Comparison of ENCODE assay signal across 41 cellular contexts in genomic region chr2:122209377-122209776, GRCh38.
"Had no signal": no experiment of that assay in that cellular context is flagged by ENCODE, and none has a peak within 500 bp of the region (broad histone marks: within the 10 kb centered on the region; RNA-seq: fewer than 3 reads in every experiment).

No MANE protein-coding gene starts in this region.

- FAIRE-seq: astrocyte, bronchial epithelial cell had no signal

- H3K27ac ChIP-seq: adrenal gland, ascending aorta, body of pancreas, brain microvascular endothelial cell, breast epithelium, cardiac muscle cell had no signal

- H3K9me3 Mint-ChIP-seq: activated naive CD4-positive, alpha-beta T cell treated with anti-CD3 and anti-CD28 coated beads for 36 hours; activated naive CD4-positive, alpha-beta T cell treated with anti-CD3 and anti-CD28 coated beads, Interleukin-2, amount 50 U/mL, for 24 hours; activated naive CD4-positive, alpha-beta T cell treated with anti-CD3 and anti-CD28 coated beads, Interleukin-2, amount 50 U/mL, for 72 hours; activated naive CD8-positive, alpha-beta T cell treated with anti-CD3 and anti-CD28 coated beads for 36 hours; activated naive CD8-positive, alpha-beta T cell treated with anti-CD3 and anti-CD28 coated beads, Interleukin-2, amount 10 ng/mL, durations not matched to agents 7 days and 5 days; activated naive CD8-positive, alpha-beta T cell treated with anti-CD3 and anti-CD28 coated beads, Interleukin-2, amount 50 U/mL, for 24 hours; activated T-cell treated with anti-CD3 and anti-CD28 coated beads, Interleukin-2, amount 50 U/mL, for 24 hours; activated T-cell treated with anti-CD3 and anti-CD28 coated beads, Interleukin-2, amount 50 U/mL, for 4 hours; activated T-cell treated with anti-CD3 and anti-CD28 coated beads, Interleukin-2, amount 50 U/mL, for 72 hours; activated T-helper 1 cell treated with anti-CD3 and anti-CD28 coated beads, Interleukin-12 subunit alpha, Interleukin-12 subunit beta, Interleukin-2, Interleukin-4 antibody, amounts not matched to agents 30 ng/mL and 10 ng/mL and 1 ng/mL, durations not matched to agents 14 hours and 24 hours and 36 hours; activated T-helper 17 cell treated with anti-CD3 and anti-CD28 coated beads, Interleukin-2, amount 50 U/mL, for 72 hours; activated T-helper 2 cell treated with anti-CD3 and anti-CD28 coated beads, Interferon-gamma antibody, Interleukin-2, Interleukin-4, amounts not matched to agents 10 μg/mL and 5 μg/mL and 100 μg/mL, durations not matched to agents 14 hours and 24 hours and 36 hours; central memory CD8-positive, alpha-beta T cell had no signal

- H3K27ac Mint-ChIP-seq: activated naive CD4-positive, alpha-beta T cell treated with anti-CD3 and anti-CD28 coated beads for 36 hours; activated naive CD4-positive, alpha-beta T cell treated with anti-CD3 and anti-CD28 coated beads, Interleukin-2, amount 10 ng/mL, durations not matched to agents 7 days and 5 days; activated naive CD4-positive, alpha-beta T cell treated with anti-CD3 and anti-CD28 coated beads, Interleukin-2, amount 50 U/mL, for 24 hours; activated naive CD4-positive, alpha-beta T cell treated with anti-CD3 and anti-CD28 coated beads, Interleukin-2, amount 50 U/mL, for 72 hours; activated naive CD8-positive, alpha-beta T cell; activated naive CD8-positive, alpha-beta T cell treated with anti-CD3 and anti-CD28 coated beads for 36 hours; activated naive CD8-positive, alpha-beta T cell treated with anti-CD3 and anti-CD28 coated beads, Interleukin-2, amount 10 ng/mL, durations not matched to agents 7 days and 5 days; activated naive CD8-positive, alpha-beta T cell treated with anti-CD3 and anti-CD28 coated beads, Interleukin-2, amount 50 U/mL, for 24 hours; activated T-cell treated with anti-CD3 and anti-CD28 coated beads, Interleukin-2, amount 50 U/mL, for 24 hours; activated T-cell treated with anti-CD3 and anti-CD28 coated beads, Interleukin-2, amount 50 U/mL, for 72 hours; activated T-helper 1 cell treated with anti-CD3 and anti-CD28 coated beads, Interleukin-12 subunit alpha, Interleukin-12 subunit beta, Interleukin-2, Interleukin-4 antibody, amounts not matched to agents 30 ng/mL and 10 ng/mL and 1 ng/mL, durations not matched to agents 14 hours and 24 hours and 36 hours; activated T-helper 17 cell treated with anti-CD3 and anti-CD28 coated beads, Interleukin-2, amount 50 U/mL, for 72 hours; activated T-helper 2 cell treated with anti-CD3 and anti-CD28 coated beads, Interferon-gamma antibody, Interleukin-2, Interleukin-4, amounts not matched to agents 10 μg/mL and 5 μg/mL and 100 μg/mL, durations not matched to agents 14 hours and 24 hours and 36 hours; brain had no signal

- H3K27me3 ChIP-seq: adrenal gland, ascending aorta, body of pancreas, brain microvascular endothelial cell, breast epithelium, cardiac muscle cell had no signal

- H3K4me1 ChIP-seq: adrenal gland, ascending aorta, body of pancreas, breast epithelium had no signal

- H3K4me3 ChIP-seq: adrenal gland, ascending aorta, body of pancreas, breast epithelium, cardiac muscle cell had no signal

- H3K36me3 Mint-ChIP-seq: activated naive CD4-positive, alpha-beta T cell treated with anti-CD3 and anti-CD28 coated beads, Interleukin-2, amount 10 ng/mL, durations not matched to agents 7 days and 5 days; activated naive CD4-positive, alpha-beta T cell treated with anti-CD3 and anti-CD28 coated beads, Interleukin-2, amount 50 U/mL, for 24 hours; activated naive CD4-positive, alpha-beta T cell treated with anti-CD3 and anti-CD28 coated beads, Interleukin-2, amount 50 U/mL, for 72 hours; activated naive CD8-positive, alpha-beta T cell; activated naive CD8-positive, alpha-beta T cell treated with anti-CD3 and anti-CD28 coated beads for 36 hours; activated naive CD8-positive, alpha-beta T cell treated with anti-CD3 and anti-CD28 coated beads, Interleukin-2, amount 10 ng/mL, durations not matched to agents 7 days and 5 days; brain had no signal

- H3K27me3 Mint-ChIP-seq: activated naive CD8-positive, alpha-beta T cell treated with anti-CD3 and anti-CD28 coated beads for 36 hours; activated naive CD8-positive, alpha-beta T cell treated with anti-CD3 and anti-CD28 coated beads, Interleukin-2, amount 10 ng/mL, durations not matched to agents 7 days and 5 days; activated naive CD8-positive, alpha-beta T cell treated with anti-CD3 and anti-CD28 coated beads, Interleukin-2, amount 50 U/mL, for 24 hours; activated T-cell treated with anti-CD3 and anti-CD28 coated beads, Interleukin-2, amount 50 U/mL, for 24 hours; activated T-helper 17 cell treated with anti-CD3 and anti-CD28 coated beads, Interleukin-2, amount 50 U/mL, for 72 hours; central memory CD8-positive, alpha-beta T cell had no signal

- DNase-seq: activated effector memory CD4-positive, alpha-beta T cell treated with anti-CD3 and anti-CD28 coated beads, Interleukin-2, amount 50 U/mL, for 16 hours; activated effector memory CD4-positive, alpha-beta T cell treated with Interleukin-2 at 50 U/mL for 16 hours; activated gamma-delta T cell; activated gamma-delta T cell treated with Interleukin-2 at 50 U/mL for 16 hours; activated naive CD4-positive, alpha-beta T cell; activated naive CD4-positive, alpha-beta T cell treated with anti-CD3 and anti-CD28 coated beads for 36 hours; activated naive CD4-positive, alpha-beta T cell treated with anti-CD3 and anti-CD28 coated beads, Interleukin-2, amount 10 ng/mL, durations not matched to agents 7 days and 5 days; activated naive CD4-positive, alpha-beta T cell treated with anti-CD3 and anti-CD28 coated beads, Interleukin-2, amount 50 U/mL, for 16 hours; activated naive CD4-positive, alpha-beta T cell treated with Interleukin-2 at 50 U/mL for 16 hours; activated naive CD8-positive, alpha-beta T cell treated with anti-CD3 and anti-CD28 coated beads for 36 hours; activated naive CD8-positive, alpha-beta T cell treated with anti-CD3 and anti-CD28 coated beads, Interleukin-2, amount 10 ng/mL, durations not matched to agents 7 days and 5 days; activated naive CD8-positive, alpha-beta T cell treated with anti-CD3 and anti-CD28 coated beads, Interleukin-2, amount 50 U/mL, for 24 hours; activated T-cell treated with anti-CD3 and anti-CD28 coated beads for 4 hours; activated T-cell treated with anti-CD3 and anti-CD28 coated beads, Interleukin-2, amount 50 U/mL, for 1 hour; activated T-cell treated with anti-CD3 and anti-CD28 coated beads, Interleukin-2, amount 50 U/mL, for 24 hours; activated T-cell treated with anti-CD3 and anti-CD28 coated beads, Interleukin-2, amount 50 U/mL, for 4 hours; activated T-cell treated with anti-CD3 and anti-CD28 coated beads, Interleukin-2, amount 50 U/mL, for 48 hours; activated T-cell treated with anti-CD3 and anti-CD28 coated beads, Interleukin-2, amount 50 U/mL, for 72 hours; adrenal gland; amniotic stem cell; amygdala; anterior cingulate cortex; aorta; body of pancreas; brain microvascular endothelial cell; caudate nucleus; central memory CD4-positive, alpha-beta T cell; cerebellar nuclear complex had no signal

- H3K36me3 ChIP-seq: adrenal gland, ascending aorta, brain microvascular endothelial cell, breast epithelium, cardiac muscle cell had no signal

- H3K4me1 Mint-ChIP-seq: activated naive CD4-positive, alpha-beta T cell treated with anti-CD3 and anti-CD28 coated beads, Interleukin-2, amount 10 ng/mL, durations not matched to agents 7 days and 5 days; activated naive CD4-positive, alpha-beta T cell treated with anti-CD3 and anti-CD28 coated beads, Interleukin-2, amount 50 U/mL, for 24 hours; activated naive CD8-positive, alpha-beta T cell treated with anti-CD3 and anti-CD28 coated beads for 36 hours; activated naive CD8-positive, alpha-beta T cell treated with anti-CD3 and anti-CD28 coated beads, Interleukin-2, amount 10 ng/mL, durations not matched to agents 7 days and 5 days; activated naive CD8-positive, alpha-beta T cell treated with anti-CD3 and anti-CD28 coated beads, Interleukin-2, amount 50 U/mL, for 24 hours; activated T-helper 17 cell treated with anti-CD3 and anti-CD28 coated beads, Interleukin-2, amount 50 U/mL, for 72 hours; central memory CD8-positive, alpha-beta T cell had no signal

- H3K9me3 ChIP-seq: adrenal gland, ascending aorta, body of pancreas, breast epithelium had no signal

- H3K4me3 Mint-ChIP-seq: activated naive CD4-positive, alpha-beta T cell treated with anti-CD3 and anti-CD28 coated beads for 36 hours; activated naive CD4-positive, alpha-beta T cell treated with anti-CD3 and anti-CD28 coated beads, Interleukin-2, amount 10 ng/mL, durations not matched to agents 7 days and 5 days; activated naive CD4-positive, alpha-beta T cell treated with anti-CD3 and anti-CD28 coated beads, Interleukin-2, amount 50 U/mL, for 24 hours; activated naive CD8-positive, alpha-beta T cell; activated naive CD8-positive, alpha-beta T cell treated with anti-CD3 and anti-CD28 coated beads for 36 hours; activated naive CD8-positive, alpha-beta T cell treated with anti-CD3 and anti-CD28 coated beads, Interleukin-2, amount 10 ng/mL, durations not matched to agents 7 days and 5 days; activated naive CD8-positive, alpha-beta T cell treated with anti-CD3 and anti-CD28 coated beads, Interleukin-2, amount 50 U/mL, for 24 hours; activated T-cell treated with anti-CD3 and anti-CD28 coated beads, Interleukin-2, amount 50 U/mL, for 24 hours; activated T-cell treated with anti-CD3 and anti-CD28 coated beads, Interleukin-2, amount 50 U/mL, for 4 hours; activated T-cell treated with anti-CD3 and anti-CD28 coated beads, Interleukin-2, amount 50 U/mL, for 72 hours; activated T-helper 1 cell treated with anti-CD3 and anti-CD28 coated beads, Interleukin-12 subunit alpha, Interleukin-12 subunit beta, Interleukin-2, Interleukin-4 antibody, amounts not matched to agents 30 ng/mL and 10 ng/mL and 1 ng/mL, durations not matched to agents 14 hours and 24 hours and 36 hours; activated T-helper 17 cell treated with anti-CD3 and anti-CD28 coated beads, Interleukin-2, amount 50 U/mL, for 72 hours; brain; central memory CD8-positive, alpha-beta T cell had no signal

- ATAC-seq: activated naive CD4-positive, alpha-beta T cell treated with anti-CD3 and anti-CD28 coated beads, Interleukin-2, amount 50 U/mL, for 72 hours; activated naive CD8-positive, alpha-beta T cell treated with anti-CD3 and anti-CD28 coated beads, Interleukin-2, amount 50 U/mL, for 24 hours; activated T-cell treated with anti-CD3 and anti-CD28 coated beads, Interleukin-2, amount 50 U/mL, for 4 hours; activated T-cell treated with anti-CD3 and anti-CD28 coated beads, Interleukin-2, amount 50 U/mL, for 72 hours; activated T-helper 17 cell treated with anti-CD3 and anti-CD28 coated beads, Interleukin-2, amount 50 U/mL, for 72 hours; body of pancreas had no signal
